Comparison of ENCODE assay signal across 1 cellular context in the genomic region with DNA sequence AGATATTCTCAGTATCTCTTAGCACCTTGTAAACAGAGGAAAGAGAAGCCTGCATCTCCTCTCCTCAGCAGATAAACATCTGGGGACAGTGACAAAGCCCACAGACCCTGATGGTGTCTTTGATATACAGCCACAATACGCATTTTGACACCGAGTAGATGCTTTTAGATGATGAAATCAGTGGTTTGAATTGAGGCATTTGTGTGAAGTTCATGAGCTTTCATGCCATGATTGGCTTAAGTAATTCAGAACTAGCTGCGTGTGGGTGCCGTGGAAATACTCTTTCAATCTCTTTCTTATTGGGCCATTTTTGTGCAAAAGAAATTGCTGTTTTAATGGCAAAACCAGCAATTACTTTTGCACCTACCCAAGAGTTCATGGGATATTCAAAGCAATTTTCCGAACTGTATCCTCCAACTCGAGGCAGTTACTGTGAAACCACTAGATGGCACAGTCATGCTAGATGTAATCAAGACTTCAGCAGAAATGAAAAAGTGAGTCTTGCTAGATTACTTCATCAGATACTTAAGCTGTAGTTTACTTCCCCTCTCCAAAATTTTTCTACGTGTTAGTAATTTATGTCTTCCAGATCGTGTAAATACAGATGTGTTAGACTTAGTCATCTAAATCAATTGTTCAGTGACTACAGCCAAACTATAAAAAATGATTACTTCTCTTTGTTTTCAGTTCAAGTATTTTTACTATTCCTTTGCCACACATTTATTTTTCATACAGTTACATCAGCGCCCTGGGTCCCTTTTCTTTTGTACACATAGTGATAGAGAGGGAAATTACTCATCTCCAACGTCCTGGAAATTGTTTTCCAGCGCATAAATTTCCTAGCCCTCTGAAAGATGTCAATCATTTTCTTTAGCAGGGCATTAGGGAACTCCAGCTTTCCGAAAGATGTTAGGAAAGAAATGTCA.
TF ChIP-seq lines count a peak whose summit lies in the region.

No MANE protein-coding gene starts in this region.

TF ChIP-seq in HEK293, 187 proteins besides CTCF, POLR2A, EP300 and RAD21 (continued from another document):
- TF ChIP-seq REPIN1 (tag by site-specific recombination; IDR thresholded peaks at IDR 0.05; ENCODE audit: low read depth) (0 out of 2 replicates have a peak, but pooled peaks have one; percentile 45), ZNF362 (tag by site-specific recombination; IDR thresholded peaks at IDR 0.05) (peak; percentile 98), ZFP37 (tag by site-specific recombination; IDR thresholded peaks at IDR 0.05) (peak; percentile 92), YY1 (tag by site-specific recombination; IDR thresholded peaks at IDR 0.05) (no peak), ZSCAN23 (tag by site-specific recombination; IDR thresholded peaks at IDR 0.05) (0 out of 2 replicates have a peak, but pooled peaks have one; percentile 85), ZBTB1 (tag by site-specific recombination; IDR thresholded peaks at IDR 0.05) (peak; percentile 95), ZNF777 (tag by site-specific recombination; IDR thresholded peaks at IDR 0.05; ENCODE audit: borderline replicate concordance) (no peak), BCL6B (tag by site-specific recombination; IDR thresholded peaks at IDR 0.05) (peak; percentile 83), ZNF341 (tag by site-specific recombination; IDR thresholded peaks at IDR 0.05; ENCODE audit: low read depth) (peak; percentile 15; the same call in 1 of the 2 replicates), ZNF280D (tag by site-specific recombination; IDR thresholded peaks at IDR 0.05) (no peak)
